In the genomic region with DNA sequence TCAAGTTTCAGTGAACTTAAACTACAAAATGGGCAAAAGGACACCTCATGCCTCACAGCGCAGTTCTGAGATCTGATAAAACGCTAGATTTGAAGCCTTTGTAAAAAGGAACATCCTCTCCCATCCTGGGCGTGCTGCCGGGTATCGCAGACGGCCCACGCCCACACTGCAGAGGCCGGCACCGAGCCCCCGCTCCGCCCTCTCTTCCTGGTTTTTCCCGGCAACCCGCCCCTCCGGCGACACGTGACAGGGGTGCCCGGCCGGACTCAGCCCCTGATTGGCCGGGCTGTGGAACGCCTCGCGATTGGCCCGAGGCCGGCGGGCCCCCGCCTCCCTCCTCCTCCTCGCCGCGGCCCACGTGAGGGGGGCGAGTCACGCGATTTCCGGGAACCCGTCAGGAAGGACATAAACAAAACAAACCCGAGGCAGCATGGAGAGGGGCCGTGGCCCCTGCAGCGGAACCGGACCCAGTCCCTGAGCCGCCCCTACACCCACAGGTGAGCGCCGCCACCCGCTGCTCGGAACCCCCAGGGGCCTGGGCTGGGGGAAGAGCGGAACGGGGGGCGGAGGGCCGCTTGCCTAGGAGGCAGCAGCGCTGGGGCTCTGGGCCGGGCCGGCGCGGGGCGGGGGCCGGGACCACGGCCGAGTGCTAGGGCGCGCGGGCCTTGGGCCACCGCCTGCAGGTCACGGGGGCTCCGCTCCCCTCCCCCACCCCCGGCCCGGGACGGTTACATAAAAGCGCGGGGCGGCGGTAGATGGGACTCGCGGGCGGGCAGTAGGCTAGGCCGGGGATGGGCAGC, we compare ENCODE assay signal across 8 cellular contexts. TPM values are rescaled to one million over a fixed set of nuclear protein-coding genes. Genes with fewer than 3 reads are reported as not detected.
DNase-seq lines count a peak whose midpoint lies in the region; ATAC-seq and TF ChIP-seq lines count a peak whose summit lies in the region.

A gene with protein sequence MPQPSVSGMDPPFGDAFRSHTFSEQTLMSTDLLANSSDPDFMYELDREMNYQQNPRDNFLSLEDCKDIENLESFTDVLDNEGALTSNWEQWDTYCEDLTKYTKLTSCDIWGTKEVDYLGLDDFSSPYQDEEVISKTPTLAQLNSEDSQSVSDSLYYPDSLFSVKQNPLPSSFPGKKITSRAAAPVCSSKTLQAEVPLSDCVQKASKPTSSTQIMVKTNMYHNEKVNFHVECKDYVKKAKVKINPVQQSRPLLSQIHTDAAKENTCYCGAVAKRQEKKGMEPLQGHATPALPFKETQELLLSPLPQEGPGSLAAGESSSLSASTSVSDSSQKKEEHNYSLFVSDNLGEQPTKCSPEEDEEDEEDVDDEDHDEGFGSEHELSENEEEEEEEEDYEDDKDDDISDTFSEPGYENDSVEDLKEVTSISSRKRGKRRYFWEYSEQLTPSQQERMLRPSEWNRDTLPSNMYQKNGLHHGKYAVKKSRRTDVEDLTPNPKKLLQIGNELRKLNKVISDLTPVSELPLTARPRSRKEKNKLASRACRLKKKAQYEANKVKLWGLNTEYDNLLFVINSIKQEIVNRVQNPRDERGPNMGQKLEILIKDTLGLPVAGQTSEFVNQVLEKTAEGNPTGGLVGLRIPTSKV (plus strand): TSS at position 370 of the 800 bp plus-strand sequence. CDS start 24,424 bp downstream, outside the sequence.

- peak within 1 kb of the TSS; percentile 97 to 100 (median 98) for H3K27ac ChIP-seq in upper lobe of left lung

- no peaks in the 10 kb centered on the region for H3K27me3 ChIP-seq in upper lobe of left lung

- intact Hi-C loops in T-helper 1 cell treated with Interleukin-12 subunit alpha and Interleukin-12 subunit beta and Interleukin-4 antibody, amounts not matched to agents 30 ng/mL and 1 ng/mL, for 36 hours (cut with micrococcal nuclease), result loop anchor here (1.0 to 2.0 kb wide), 5 partner anchors 284 to 867 kb away; partner anchors contain the start of genes STK10 and UBTD2
- intact Hi-C loops in left cardiac atrium (cut with DNase I) (no loop called here), posterior vena cava (cut with DNase I) (loop anchor here in 1 of 2 donors (10.0 kb wide), 1 partner anchor 71 kb away; the partner anchor contains the start of gene ATP6V0E1)

- peak within 1 kb of the TSS; percentile 99 to 100 (median 100) for H3K4me3 ChIP-seq in upper lobe of left lung

- H3K4me1 ChIP-seq in upper lobe of left lung, result peaks cover 21 to 31% (median 26%) of the 10 kb centered on the region in 4 donors

- peak; percentile 77 for ATAC-seq in GM18498 (IDR thresholded peaks at IDR 0.05; ENCODE audit: unreplicated experiment)
- peak; percentile 77 for ATAC-seq in HG02885 (IDR thresholded peaks at IDR 0.05; ENCODE audit: poor library complexity, unreplicated experiment)
- peak; percentile 92 to 94 for ATAC-seq in left cardiac atrium
- peak; percentile 94 to 96 for ATAC-seq in upper lobe of left lung (ENCODE audit: low FRiP score in 2 of 2)

- peak in 1 of 6 experiments; percentile 15 for TF ChIP-seq CTCF in upper lobe of left lung (IDR thresholded peaks at IDR 0.05)

- peaks cover 0 to 11% (median 0%) of the 10 kb centered on the region in 4 donors for H3K36me3 ChIP-seq in upper lobe of left lung

- DNase-seq in NCI-H1694 (lab: John Stamatoyannopoulos, UW) (peak; percentile 79), amniotic epithelial cell (ENCODE audit: low read depth) (peak; percentile 93), left cardiac atrium (peak; percentile 98), posterior vena cava (ENCODE audit: low spot score) (peak; percentile 99), upper lobe of left lung (peak; percentile 97 to 100)

- 0 to 1% methylated on average over 24 to 44 of the region's 74 CpGs for WGBS in upper lobe of left lung, 2 donors

- TF ChIP-seq POLR2A in upper lobe of left lung (IDR thresholded peaks at IDR 0.05), result peak in 3 of 4 donors; percentile 49 to 86 (median 67)

- TF ChIP-seq EP300 in upper lobe of left lung (IDR thresholded peaks at IDR 0.05), result peak in 3 of 4 donors; percentile 13 to 95 (median 85)

- no peaks in the 10 kb centered on the region for H3K9me3 ChIP-seq in upper lobe of left lung

RNA-seq across cellular contexts. Expression of the gene that starts here (rescaled TPM):
- total RNA-seq in T-helper 1 cell treated with Interleukin-12 subunit alpha and Interleukin-12 subunit beta and Interleukin-4 antibody, amounts not matched to agents 30 ng/mL and 1 ng/mL, for 36 hours, result 16.3 and 19.3 TPM in 2 replicates
- total RNA-seq in left cardiac atrium, result 10 to 100 TPM; 13.2 to 23.9 TPM
- total RNA-seq in posterior vena cava, result 10 to 100 TPM; 26.1 to 27.8 TPM
- total RNA-seq in upper lobe of left lung, result 10 to 100 TPM; 22.0 to 65.0 (median 38.0) TPM

Comparison
In these comparisons a context has a peak if more than half of its experiments do, and no peak if none do; other contexts are left out.
1. Peak in every context shown above with its lines: DNase-seq, ATAC-seq, H3K4me3 ChIP-seq and H3K27ac ChIP-seq.